ENCODE assay signal across 8 cellular contexts in genomic region chr6:166950892-166951669, GRCh38. TPM values are rescaled to one million over a fixed set of nuclear protein-coding genes. Genes with fewer than 3 reads are reported as not detected.
DNase-seq lines count a peak whose midpoint lies in the region; ATAC-seq, FAIRE-seq and TF ChIP-seq lines count a peak whose summit lies in the region.
"Not testable (repeated sequence)": the region's sequence is repeated elsewhere in the genome, so short reads cannot be mapped to it uniquely, and the experiment has no call there.

No MANE protein-coding gene starts in this region.

- peak; percentile 56 for TF ChIP-seq RAD21 in Ishikawa (IDR thresholded peaks at IDR 0.05; ENCODE audit: low read depth)

- intact Hi-C loops in esophagus squamous epithelium (cut with DNase I); natural killer cell (cut with micrococcal nuclease): not testable (repeated sequence)

- H3K4me1 Mint-ChIP-seq in activated T-cell treated with anti-CD3 and anti-CD28 coated beads, Interleukin-2, amount 50 U/mL, for 4 hours (ENCODE audit: low read depth): peaks cover 68% of the 10 kb centered on the region
- peaks cover 28 to 44% of the 10 kb centered on the region in 2 donors for H3K4me1 Mint-ChIP-seq in natural killer cell
- peaks cover 59% of the 10 kb centered on the region for H3K4me1 Mint-ChIP-seq in stimulated activated naive CD8-positive, alpha-beta T cell treated with anti-CD3 and anti-CD28 coated beads, Interleukin-15, amount 100 ng/mL, for 72 hours

- peak overlapping the region; percentile 77 for H3K4me3 Mint-ChIP-seq in activated T-cell treated with anti-CD3 and anti-CD28 coated beads, Interleukin-2, amount 50 U/mL, for 4 hours
- H3K4me3 Mint-ChIP-seq in natural killer cell: peak overlapping the region; percentile 68
- peak overlapping the region; percentile 49 to 55 for H3K4me3 Mint-ChIP-seq in stimulated activated naive CD8-positive, alpha-beta T cell treated with anti-CD3 and anti-CD28 coated beads, Interleukin-15, amount 100 ng/mL, for 72 hours

- peaks cover 17% of the 10 kb centered on the region for H3K36me3 Mint-ChIP-seq in activated T-cell treated with anti-CD3 and anti-CD28 coated beads, Interleukin-2, amount 50 U/mL, for 4 hours (ENCODE audit: insufficient read depth)
- H3K36me3 Mint-ChIP-seq in natural killer cell: not testable (repeated sequence)

- H3K9me2 ChIP-seq in GM23248 (ENCODE audit: insufficient read depth): not testable (repeated sequence)

- not testable (repeated sequence) for H3K4me1 ChIP-seq in GM23248 (ENCODE audit: insufficient read depth)
- H3K4me1 ChIP-seq in esophagus squamous epithelium: peaks cover 10 to 41% (median 17%) of the 10 kb centered on the region in 3 donors

- not testable (repeated sequence) for H3K4me2 ChIP-seq in GM23248 (ENCODE audit: unreplicated experiment)

- not testable (repeated sequence) for H3K27me3 ChIP-seq in GM06990 (replicated peaks; ENCODE audit: control insufficient read depth, insufficient read depth, low read length); GM23248 (replicated peaks; ENCODE audit: insufficient read depth); esophagus squamous epithelium

- not testable (repeated sequence) for H3K27me3 Mint-ChIP-seq in activated T-cell treated with anti-CD3 and anti-CD28 coated beads, Interleukin-2, amount 50 U/mL, for 4 hours (ENCODE audit: low read depth); natural killer cell (ENCODE audit: low read depth in 2 of 2); stimulated activated naive CD8-positive, alpha-beta T cell treated with anti-CD3 and anti-CD28 coated beads, Interleukin-15, amount 100 ng/mL, for 72 hours

- not testable (repeated sequence) for H3K9ac ChIP-seq in GM23248

- not testable (repeated sequence) for H3K79me2 ChIP-seq in GM23248 (ENCODE audit: insufficient read depth)

- not testable (repeated sequence) for H3K9me3 Mint-ChIP-seq in activated T-cell treated with anti-CD3 and anti-CD28 coated beads, Interleukin-2, amount 50 U/mL, for 4 hours; natural killer cell; stimulated activated naive CD8-positive, alpha-beta T cell treated with anti-CD3 and anti-CD28 coated beads, Interleukin-15, amount 100 ng/mL, for 72 hours

- TF ChIP-seq CTCF in GM06990 (IDR thresholded peaks at IDR 0.05; ENCODE audit: insufficient read depth, low read length, poor library complexity, severe bottlenecking) (peak; percentile 70), esophagus squamous epithelium (IDR thresholded peaks at IDR 0.05) (peak; percentile 12 to 67 (median 52)), natural killer cell (IDR thresholded peaks at IDR 0.05) (peak; percentile 57)

- peaks cover 13% of the 10 kb centered on the region for H3K36me3 ChIP-seq in GM06990 (ENCODE audit: control insufficient read depth, insufficient read depth, low read length)
- not testable (repeated sequence) for H3K36me3 ChIP-seq in GM23248 (ENCODE audit: low read depth)
- H3K36me3 ChIP-seq in esophagus squamous epithelium: peaks cover 0 to 33% (median 8%) of the 10 kb centered on the region in 3 donors

- not testable (repeated sequence) for H3F3A ChIP-seq in GM23248 (ENCODE audit: insufficient read depth)

- H3K9me3 ChIP-seq in GM23248 (ENCODE audit: low read depth); esophagus squamous epithelium: not testable (repeated sequence)

- 88 to 90% methylated on average over 17 of the region's 17 CpGs for WGBS in GM23248 (ENCODE audit: low coverage in 1 of 2, low lambda C conversion rate in 2 of 2, missing lambda C conversion rate in 2 of 2), 2 experiments
- 61 to 69% methylated on average over 16 to 17 of the region's 17 CpGs for WGBS in esophagus squamous epithelium, 2 donors

- in situ Hi-C loops in GM23248 (cut with MboI): not testable (repeated sequence)

- TF ChIP-seq POLR2A in esophagus squamous epithelium (IDR thresholded peaks at IDR 0.05): not testable (repeated sequence)

- not testable (repeated sequence) for H3K27ac ChIP-seq in GM23248
- peak overlapping the region; percentile 41 to 83 (median 65) for H3K27ac ChIP-seq in esophagus squamous epithelium

- FAIRE-seq in RCC 7860 (lab: Jason Lieb, UNC): peak; percentile 11

- DNase-seq in GM06990 (ENCODE audit: extremely low read depth, insufficient read length) (peak; percentile 81), GM23248 (peak; percentile 52), RCC 7860 (ENCODE audit: low spot score) (peak; percentile 73), esophagus squamous epithelium (lab: John Stamatoyannopoulos, UW) (peak; percentile 31), natural killer cell (peak; percentile 27)
- DNase-seq in activated T-cell treated with anti-CD3 and anti-CD28 coated beads, Interleukin-2, amount 50 U/mL, for 4 hours: peak; percentile 46
- peak; percentile 69 to 83 for DNase-seq in stimulated activated naive CD8-positive, alpha-beta T cell treated with anti-CD3 and anti-CD28 coated beads, Interleukin-15, amount 100 ng/mL, for 72 hours

- TF ChIP-seq EP300 in Ishikawa (IDR thresholded peaks at IDR 0.05; ENCODE audit: borderline replicate concordance): not testable (repeated sequence)

- H4K20me1 ChIP-seq in GM23248 (ENCODE audit: insufficient read depth): not testable (repeated sequence)

- H2AFZ ChIP-seq in GM23248: not testable (repeated sequence)

- peak overlapping the region; percentile 85 for H3K27ac Mint-ChIP-seq in natural killer cell
- H3K27ac Mint-ChIP-seq in stimulated activated naive CD8-positive, alpha-beta T cell treated with anti-CD3 and anti-CD28 coated beads, Interleukin-15, amount 100 ng/mL, for 72 hours: peak overlapping the region; percentile 60 to 86

- H3K4me3 ChIP-seq in GM06990 (replicated peaks; ENCODE audit: low read depth, low read length) (peak overlapping the region; percentile 54), esophagus squamous epithelium (peak overlapping the region in 1 of 4 donors; percentile 39)
- not testable (repeated sequence) for H3K4me3 ChIP-seq in GM23248

- ATAC-seq in activated T-cell treated with anti-CD3 and anti-CD28 coated beads, Interleukin-2, amount 50 U/mL, for 4 hours: peak; percentile 81 to 83
- ATAC-seq in natural killer cell: peak; percentile 65 to 71 (median 68)
- ATAC-seq in stimulated activated naive CD8-positive, alpha-beta T cell treated with anti-CD3 and anti-CD28 coated beads, Interleukin-15, amount 100 ng/mL, for 72 hours: peak; percentile 93

RNA-seq across cellular contexts. Expression of gene RNASET2, which starts 5.3 kb away (rescaled TPM):
- 23.5 and 34.4 TPM in 2 replicates for total RNA-seq in GM23248 (2014; rRNA removed; shearing (Covaris generic))
- 26.8 and 28.9 TPM in 2 replicates for polyA plus RNA-seq in GM23248 (2016; fragmentation: Nextera tagmentation; extraction: Ambion mirVana)
- total RNA-seq in activated T-cell treated with anti-CD3 and anti-CD28 coated beads, Interleukin-2, amount 50 U/mL, for 4 hours: 10 to 100 TPM; 43.7 to 67.3 (median 49.4) TPM
- total RNA-seq in esophagus squamous epithelium: 10 to 100 TPM; 29.1 to 56.7 (median 41.2) TPM
- total RNA-seq in natural killer cell: 100 to 1,000 TPM in 1 of 3 donors, 10 to 100 TPM in 2; 65.1 to 106 (median 84.5) TPM

RNA-seq across cellular contexts. Expression of gene CEP43, which starts 48.1 kb away (rescaled TPM):
- 16.4 and 26.1 TPM in 2 replicates for total RNA-seq in GM23248 (2014; rRNA removed; shearing (Covaris generic))
- 20.5 and 25.2 TPM in 2 replicates for polyA plus RNA-seq in GM23248 (2016; fragmentation: Nextera tagmentation; extraction: Ambion mirVana)
- total RNA-seq in activated T-cell treated with anti-CD3 and anti-CD28 coated beads, Interleukin-2, amount 50 U/mL, for 4 hours: 10 to 100 TPM; 19.5 to 20.2 (median 19.5) TPM
- total RNA-seq in esophagus squamous epithelium (10 to 100 TPM; 13.0 to 18.6 (median 13.3) TPM), natural killer cell (10 to 100 TPM; 13.5 to 17.0 (median 15.4) TPM)

Comparison
In these comparisons a context has a peak if more than half of its experiments do, and no peak if none do; other contexts are left out.
1. DNase-seq: peak in every context shown above with its lines; median percentile 81 in GM06990; 76 in stimulated activated naive CD8-positive, alpha-beta T cell treated with anti-CD3 and anti-CD28 coated beads, Interleukin-15, amount 100 ng/mL, for 72 hours; 73 in RCC 7860; 52 in GM23248; 46 in activated T-cell treated with anti-CD3 and anti-CD28 coated beads, Interleukin-2, amount 50 U/mL, for 4 hours; 31 in esophagus squamous epithelium; 27 in natural killer cell.